21 cellular contexts compared by ENCODE assay signal in the genomic region with DNA sequence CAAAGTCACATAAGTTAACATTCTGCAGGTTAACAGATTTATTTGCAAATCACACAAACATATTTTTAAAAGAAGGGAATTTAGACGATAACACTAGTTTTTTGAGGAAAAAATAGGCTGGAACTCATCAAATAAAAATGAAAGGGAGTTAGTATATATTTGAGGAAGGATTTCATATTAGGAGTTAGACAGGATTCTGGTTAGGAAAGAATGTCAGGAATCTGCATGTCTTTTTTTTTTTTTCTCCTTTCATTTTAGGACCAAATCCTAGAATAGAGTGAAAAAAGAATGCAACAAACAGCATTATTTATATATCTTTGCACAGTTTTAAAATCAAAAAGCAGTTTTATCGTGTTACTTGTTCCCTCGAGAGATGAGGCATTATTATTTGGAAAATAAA. TPM values are rescaled to one million over a fixed set of nuclear protein-coding genes. Genes with fewer than 3 reads are reported as not detected.
A peak's percentile ranks its signal among the peaks of the same experiment; 100 is the strongest.
DNase-seq lines count a peak whose midpoint lies in the region; ATAC-seq, FAIRE-seq and TF ChIP-seq lines count a peak whose summit lies in the region.
"Had no signal": no experiment of that assay in that cellular context is flagged by ENCODE, and none has a peak within 500 bp of the region (broad histone marks: within the 10 kb centered on the region; RNA-seq: fewer than 3 reads in every experiment).

No MANE protein-coding gene starts in this region.

- no peak overlapping the region for H2AFZ ChIP-seq in mesenchymal stem cell (ENCODE audit: low read depth, low read length)

- H3K4me2 ChIP-seq in A549 (peak overlapping the region; percentile 37; the same call in 2 of the 3 replicates), mesenchymal stem cell (ENCODE audit: low read length, poor library complexity, severe bottlenecking) (no peak overlapping the region)

- H3K27me3 ChIP-seq in brain microvascular endothelial cell (replicated peaks) (no peaks in the 10 kb centered on the region), mesenchymal stem cell (ENCODE audit: control insufficient read depth in 1 of 2, insufficient read depth in 1 of 2, low read length in 2 of 2) (no peaks in the 10 kb centered on the region)
- H3K27me3 ChIP-seq: heart right ventricle, upper lobe of right lung had no signal

- 60% methylated on average over 3 of the region's 3 CpGs for WGBS in A549 (ENCODE audit: missing lambda C conversion rate)
- WGBS in mesenchymal stem cell: 0% methylated on average over 1 of the region's 3 CpGs

- no peak overlapping the region for H2AK5ac ChIP-seq in mesenchymal stem cell (ENCODE audit: low read length, severe bottlenecking)

- TF ChIP-seq POLR2A in A549 (IDR thresholded peaks at IDR 0.05; ENCODE audit: low read length): no peak

- peak overlapping the region; percentile 86 for H3K9ac ChIP-seq in mesenchymal stem cell (ENCODE audit: low read length)

- no peak overlapping the region for H3K14ac ChIP-seq in mesenchymal stem cell (ENCODE audit: low read length in 2 of 2)

- H2BK15ac ChIP-seq in mesenchymal stem cell (ENCODE audit: low read depth, poor library complexity, severe bottlenecking): no peak overlapping the region

- H3K4me3 ChIP-seq in A549: no peak overlapping the region
- H3K4me3 ChIP-seq in brain microvascular endothelial cell (ENCODE audit: low read depth, low read length): no peak overlapping the region
- H3K4me3 ChIP-seq in mesenchymal stem cell (ENCODE audit: insufficient read depth in 1 of 2, low read depth in 1 of 2, low read length in 2 of 2): peak overlapping the region in 1 of 2 experiments; percentile 10
- H3K4me3 ChIP-seq: heart right ventricle, upper lobe of right lung had no signal

- H3K9me3 ChIP-seq in A549: no peaks in the 10 kb centered on the region
- no peaks in the 10 kb centered on the region for H3K9me3 ChIP-seq in mesenchymal stem cell (ENCODE audit: control insufficient read depth, low read length)
- H3K9me3 ChIP-seq: heart right ventricle, upper lobe of right lung had no signal

- no peak overlapping the region for H3K23ac ChIP-seq in mesenchymal stem cell (ENCODE audit: low read length in 2 of 2)

- CTCF ChIA-PET in A549 (lab: Yijun Ruan, JAX): interaction anchor here (4.7 kb wide), 1 partner anchor 18 kb away, joined by 53 read pairs; the partner anchor contains the start of gene VIM

- H3K4ac ChIP-seq in mesenchymal stem cell (ENCODE audit: low read depth in 1 of 2, low read length in 2 of 2): no peak overlapping the region

- in situ Hi-C loops in brain microvascular endothelial cell (cut with HindIII; ENCODE audit: low pct_ligation_motif_present, low sequenced_read_pairs): no loop called here

- H3K4me1 ChIP-seq in A549 (peaks cover 51% of the 10 kb centered on the region), mesenchymal stem cell (ENCODE audit: control insufficient read depth, insufficient read depth, low read depth, low read length) (peaks cover 5% of the 10 kb centered on the region)

- TF ChIP-seq EP300 in A549 (IDR thresholded peaks at IDR 0.05): no peak

- no peak for FAIRE-seq in A549 (lab: Jason Lieb, UNC)
- FAIRE-seq: H54 had no signal

- ATAC-seq in A549 (no peak), HG03139 (IDR thresholded peaks at IDR 0.05; ENCODE audit: unreplicated experiment) (no peak), HG03520 (IDR thresholded peaks at IDR 0.05; ENCODE audit: unreplicated experiment) (no peak)
- ATAC-seq: heart right ventricle, upper lobe of right lung had no signal

- no peak overlapping the region for H3K27ac ChIP-seq in A549
- peak overlapping the region; percentile 67 for H3K27ac ChIP-seq in brain microvascular endothelial cell
- no peak overlapping the region for H3K27ac ChIP-seq in mesenchymal stem cell (ENCODE audit: low read length, poor library complexity, severe bottlenecking)
- H3K27ac ChIP-seq: dorsolateral prefrontal cortex, heart right ventricle, upper lobe of right lung had no signal

- H2BK12ac ChIP-seq in mesenchymal stem cell (ENCODE audit: low read length in 2 of 2): no peak overlapping the region

- H3K18ac ChIP-seq in mesenchymal stem cell (ENCODE audit: low read depth in 1 of 2, low read length in 2 of 2): no peak overlapping the region

- POLR2A ChIA-PET in A549 (lab: Yijun Ruan, JAX): no interaction called here

- H4K8ac ChIP-seq in mesenchymal stem cell (ENCODE audit: low read length): no peak overlapping the region

- no peak for TF ChIP-seq RAD21 in A549 (conservative IDR thresholded peaks at IDR 0.05 in 1 of 2, IDR thresholded peaks at IDR 0.05 in 1 of 2)

- no peak overlapping the region for H2BK5ac ChIP-seq in mesenchymal stem cell (ENCODE audit: low read depth, low read length, poor library complexity, severe bottlenecking)

- H3K36me3 ChIP-seq in brain microvascular endothelial cell (replicated peaks) (no peaks in the 10 kb centered on the region), mesenchymal stem cell (ENCODE audit: control insufficient read depth in 1 of 2, insufficient read depth in 2 of 2, low read depth in 1 of 2, low read length in 2 of 2) (peaks cover 0 to 3% of the 10 kb centered on the region in 2 experiments)
- H3K36me3 ChIP-seq: heart right ventricle, upper lobe of right lung had no signal

- TF ChIP-seq CTCF in A549 (IDR thresholded peaks at IDR 0.05) (no peak), brain microvascular endothelial cell (IDR thresholded peaks at IDR 0.05; ENCODE audit: low read depth, low read length, missing control alignments) (no peak)

- DNase-seq in A549 (ENCODE audit: low read depth in 1 of 2, low spot score in 1 of 2): no peak
- peak; percentile 36 for DNase-seq in LHCN-M2 (ENCODE audit: low read depth)
- DNase-seq in brain microvascular endothelial cell: no peak
- DNase-seq in mesenchymal stem cell: peak; percentile 22
- DNase-seq in Kasumi-1 (lab: John Stamatoyannopoulos, UW): no peak
- no peak for DNase-seq in iPS-NIHi11 (ENCODE audit: low spot score)
- DNase-seq: activated CD4-positive, alpha-beta T cell treated with anti-CD3 and anti-CD28 coated beads, Interleukin-2, amount 50 U/mL, for 48 hours; activated naive CD4-positive, alpha-beta T cell treated with anti-CD3 and anti-CD28 coated beads, Interleukin-2, amount 50 U/mL, for 16 hours; CD4-positive, CD25-positive, alpha-beta regulatory T cell; dorsolateral prefrontal cortex; heart right ventricle; mesendoderm; NCI-H187 treated with DMSO at 0.1 percent for 48 hours; NCI-H446; Right ventricle myocardium superior; stimulated activated CD4-positive, alpha-beta T cell treated with anti-CD3 and anti-CD28 coated beads, Interleukin-15, amount 100 ng/mL, for 24 hours; stimulated activated naive CD4-positive, alpha-beta T cell treated with Interleukin-2 at 50 U/mL for 16 hours; upper lobe of right lung had no signal

- no peak overlapping the region for H2BK120ac ChIP-seq in mesenchymal stem cell (ENCODE audit: low read depth, low read length)

- H4K91ac ChIP-seq in mesenchymal stem cell (ENCODE audit: low read length): no peak overlapping the region

- H3K79me1 ChIP-seq in mesenchymal stem cell (replicated peaks; ENCODE audit: low read length, poor library complexity, severe bottlenecking): peaks cover 12% of the 10 kb centered on the region

TF ChIP-seq in A549, 52 proteins besides CTCF, POLR2A, EP300 and RAD21 (continues in another document):
- no peak for TF ChIP-seq MAZ (IDR thresholded peaks at IDR 0.05; ENCODE audit: borderline replicate concordance, low read depth, low read length)
- no peak for TF ChIP-seq ATOH8 (CRISPR knock-in tag; IDR thresholded peaks at IDR 0.05; ENCODE audit: low read depth)
- no peak for TF ChIP-seq FOSL2 (IDR thresholded peaks at IDR 0.05)
- TF ChIP-seq FOSL2 (CRISPR knock-in tag; IDR thresholded peaks at IDR 0.05): no peak
- TF ChIP-seq NFE2L2 (conservative IDR thresholded peaks at IDR 0.05; ENCODE audit: low read length): no peak
- no peak for TF ChIP-seq KDM1A (IDR thresholded peaks at IDR 0.05; ENCODE audit: low read depth)
- no peak for TF ChIP-seq CBX2 (IDR thresholded peaks at IDR 0.05; ENCODE audit: borderline replicate concordance, low read depth)
- TF ChIP-seq, protein P1, sequence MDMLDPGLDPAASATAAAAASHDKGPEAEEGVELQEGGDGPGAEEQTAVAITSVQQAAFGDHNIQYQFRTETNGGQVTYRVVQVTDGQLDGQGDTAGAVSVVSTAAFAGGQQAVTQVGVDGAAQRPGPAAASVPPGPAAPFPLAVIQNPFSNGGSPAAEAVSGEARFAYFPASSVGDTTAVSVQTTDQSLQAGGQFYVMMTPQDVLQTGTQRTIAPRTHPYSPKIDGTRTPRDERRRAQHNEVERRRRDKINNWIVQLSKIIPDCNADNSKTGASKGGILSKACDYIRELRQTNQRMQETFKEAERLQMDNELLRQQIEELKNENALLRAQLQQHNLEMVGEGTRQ (IDR thresholded peaks at IDR 0.05): no peak
- TF ChIP-seq ZFP36 (IDR thresholded peaks at IDR 0.05; ENCODE audit: borderline replicate concordance, partially characterized antibody): no peak

RNA-seq across cellular contexts. Expression of gene TRDMT1, which starts 8.9 kb away (rescaled TPM):
- polyA plus RNA-seq in A549 (2011; rRNA removed): 5.7 and 7.4 TPM in 2 replicates
- 1.8 and 1.9 TPM in 2 replicates for polyA plus RNA-seq in A549 (2012; cell fraction: cytosol; rRNA removed)
- 1.0 and 1.1 TPM in 2 replicates for polyA plus RNA-seq in A549 (2012; cell fraction: nucleus; rRNA removed)
- polyA plus RNA-seq in A549 (2017; fragmentation: RNase III; extraction: RNeasy Plus Mini Kit Qiagen cat#74134 plus additional on column Dnase treatment): 2.4 to 3.4 TPM (median 3.3 TPM) in 3 replicates
- polyA minus RNA-seq in A549 (2011; rRNA and poly(A)+ RNA removed): 4.6 and 5.1 TPM in 2 replicates
- total RNA-seq in LHCN-M2 (2014; rRNA removed): 5.9 and 6.0 TPM in 2 replicates
- polyA plus RNA-seq in LHCN-M2 (2012): 2.3 TPM
- 4.6 TPM for polyA plus RNA-seq in mesenchymal stem cell (2013, experiment 1 of 2)
- 4.0 TPM for polyA plus RNA-seq in mesenchymal stem cell (2013, experiment 2 of 2)

RNA-seq across cellular contexts. Expression of gene VIM, which starts 17.7 kb away (rescaled TPM):
- polyA plus RNA-seq in A549 (2011; rRNA removed) (773 and 848 TPM in 2 replicates), A549 (2017; fragmentation: RNase III; extraction: RNeasy Plus Mini Kit Qiagen cat#74134 plus additional on column Dnase treatment) (830 to 987 TPM (median 875 TPM) in 3 replicates)
- 842 and 1,013 TPM in 2 replicates for polyA plus RNA-seq in A549 (2012; cell fraction: cytosol; rRNA removed)
- 1,036 and 2,636 TPM in 2 replicates for polyA plus RNA-seq in A549 (2012; cell fraction: nucleus; rRNA removed)
- polyA minus RNA-seq in A549 (2011; rRNA and poly(A)+ RNA removed): 792 and 808 TPM in 2 replicates
- 9,336 and 11,900 TPM in 2 replicates for total RNA-seq in LHCN-M2 (2014; rRNA removed)
- 5,344 TPM for polyA plus RNA-seq in LHCN-M2 (2012)
- 5,108 TPM for polyA plus RNA-seq in mesenchymal stem cell (2013, experiment 1 of 2)
- 5,084 TPM for polyA plus RNA-seq in mesenchymal stem cell (2013, experiment 2 of 2)

Comparison
In these comparisons a context has a peak if more than half of its experiments do, and no peak if none do; other contexts are left out.
1. DNase-seq: peak in LHCN-M2 (single experiment) and mesenchymal stem cell (single experiment); none in A549 (0 of 2), brain microvascular endothelial cell (single experiment), Kasumi-1 (0 of 2) and iPS-NIHi11 (single experiment).